In the genomic region with DNA sequence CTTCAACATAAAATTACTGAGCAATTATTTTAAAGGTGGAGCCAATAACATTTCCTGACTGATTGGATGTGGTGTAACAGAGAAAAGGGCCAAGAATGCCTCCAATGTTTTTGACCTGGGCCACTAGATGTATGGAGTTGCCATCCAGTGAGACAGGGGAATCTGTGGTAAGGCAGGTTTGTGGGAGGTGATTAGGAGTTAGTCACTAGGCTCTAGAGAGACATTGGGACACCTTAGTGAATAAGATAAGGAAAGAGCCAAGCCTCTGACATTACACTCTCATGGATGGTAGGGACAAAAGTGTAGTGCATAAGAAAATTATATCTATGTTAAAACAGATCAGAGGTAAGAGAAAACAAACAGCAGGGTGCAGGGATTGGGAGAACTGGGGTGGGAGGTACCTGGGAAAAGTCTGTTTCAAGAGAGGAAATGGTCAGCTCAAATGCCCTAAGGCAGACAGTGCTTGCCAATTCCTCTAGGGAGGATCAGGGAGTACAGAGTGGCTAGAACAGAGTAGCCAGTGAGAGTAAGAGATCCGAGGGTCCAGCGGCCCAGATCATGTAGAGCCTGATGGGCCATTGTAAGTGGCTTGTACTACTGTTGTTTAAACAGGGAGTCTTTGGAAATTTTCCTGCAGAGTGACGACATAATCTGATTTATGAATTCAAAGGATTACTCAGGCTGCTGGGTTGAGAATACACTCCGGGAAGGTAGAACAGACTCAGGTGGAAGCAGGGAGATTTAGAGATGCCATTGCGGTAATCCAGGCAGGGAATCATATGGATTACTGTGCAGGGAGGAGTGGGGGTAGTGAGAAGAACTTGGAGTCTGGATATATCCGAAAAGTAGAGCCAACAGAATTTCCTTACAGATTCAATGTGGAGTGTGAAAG, we compare ENCODE assay signal across 1 cellular context.
TF ChIP-seq lines count a peak whose summit lies in the region.

No MANE protein-coding gene starts in this region.

TF ChIP-seq in HEK293, 187 proteins besides CTCF, POLR2A, EP300 and RAD21 (continued from another document):
- TF ChIP-seq, protein P1, sequence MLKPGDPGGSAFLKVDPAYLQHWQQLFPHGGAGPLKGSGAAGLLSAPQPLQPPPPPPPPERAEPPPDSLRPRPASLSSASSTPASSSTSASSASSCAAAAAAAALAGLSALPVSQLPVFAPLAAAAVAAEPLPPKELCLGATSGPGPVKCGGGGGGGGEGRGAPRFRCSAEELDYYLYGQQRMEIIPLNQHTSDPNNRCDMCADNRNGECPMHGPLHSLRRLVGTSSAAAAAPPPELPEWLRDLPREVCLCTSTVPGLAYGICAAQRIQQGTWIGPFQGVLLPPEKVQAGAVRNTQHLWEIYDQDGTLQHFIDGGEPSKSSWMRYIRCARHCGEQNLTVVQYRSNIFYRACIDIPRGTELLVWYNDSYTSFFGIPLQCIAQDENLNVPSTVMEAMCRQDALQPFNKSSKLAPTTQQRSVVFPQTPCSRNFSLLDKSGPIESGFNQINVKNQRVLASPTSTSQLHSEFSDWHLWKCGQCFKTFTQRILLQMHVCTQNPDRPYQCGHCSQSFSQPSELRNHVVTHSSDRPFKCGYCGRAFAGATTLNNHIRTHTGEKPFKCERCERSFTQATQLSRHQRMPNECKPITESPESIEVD (tag by site-specific recombination; IDR thresholded peaks at IDR 0.05), result no peak
- TF ChIP-seq ZNF610 (tag by site-specific recombination; IDR thresholded peaks at IDR 0.05; ENCODE audit: borderline replicate concordance) (no peak), ZNF623 (tag by site-specific recombination; IDR thresholded peaks at IDR 0.05) (no peak), ZNF324 (tag by site-specific recombination; IDR thresholded peaks at IDR 0.05) (no peak), ZNF202 (tag by site-specific recombination; IDR thresholded peaks at IDR 0.05; ENCODE audit: borderline replicate concordance) (no peak), ZBTB8A (tag by site-specific recombination; IDR thresholded peaks at IDR 0.05) (no peak), ZNF704 (tag by site-specific recombination; IDR thresholded peaks at IDR 0.05) (no peak), ZNF768 (tag by site-specific recombination; IDR thresholded peaks at IDR 0.05) (no peak), OVOL3 (tag by site-specific recombination; IDR thresholded peaks at IDR 0.05) (no peak), ZNF362 (tag by site-specific recombination; IDR thresholded peaks at IDR 0.05) (no peak), WT1 (tag by site-specific recombination; IDR thresholded peaks at IDR 0.05) (peak; percentile 56; the same call in 1 of the 2 replicates), ZNF221 (tag by site-specific recombination; IDR thresholded peaks at IDR 0.05; ENCODE audit: borderline replicate concordance) (no peak), ZNF580 (tag by site-specific recombination; IDR thresholded peaks at IDR 0.05) (no peak), ZNF776 (tag by site-specific recombination; IDR thresholded peaks at IDR 0.05; ENCODE audit: borderline replicate concordance) (no peak), KLF7 (tag by site-specific recombination; IDR thresholded peaks at IDR 0.05; ENCODE audit: borderline replicate concordance) (no peak), GLI2 (tag by site-specific recombination; IDR thresholded peaks at IDR 0.05; ENCODE audit: borderline replicate concordance, low read depth) (no peak), SP3 (tag by site-specific recombination; IDR thresholded peaks at IDR 0.05) (no peak), PRDM10 (tag by site-specific recombination; IDR thresholded peaks at IDR 0.05) (0 out of 2 replicates have a peak, but pooled peaks have one; percentile 26), ZEB2 (tag by site-specific recombination; IDR thresholded peaks at IDR 0.05) (no peak), ZBTB26 (tag by site-specific recombination; optimal IDR thresholded peaks at IDR 0.05) (no peak), ZNF26 (tag by site-specific recombination; IDR thresholded peaks at IDR 0.05) (no peak), ZNF621 (tag by site-specific recombination; IDR thresholded peaks at IDR 0.05) (no peak)
- TF ChIP-seq, protein P2, sequence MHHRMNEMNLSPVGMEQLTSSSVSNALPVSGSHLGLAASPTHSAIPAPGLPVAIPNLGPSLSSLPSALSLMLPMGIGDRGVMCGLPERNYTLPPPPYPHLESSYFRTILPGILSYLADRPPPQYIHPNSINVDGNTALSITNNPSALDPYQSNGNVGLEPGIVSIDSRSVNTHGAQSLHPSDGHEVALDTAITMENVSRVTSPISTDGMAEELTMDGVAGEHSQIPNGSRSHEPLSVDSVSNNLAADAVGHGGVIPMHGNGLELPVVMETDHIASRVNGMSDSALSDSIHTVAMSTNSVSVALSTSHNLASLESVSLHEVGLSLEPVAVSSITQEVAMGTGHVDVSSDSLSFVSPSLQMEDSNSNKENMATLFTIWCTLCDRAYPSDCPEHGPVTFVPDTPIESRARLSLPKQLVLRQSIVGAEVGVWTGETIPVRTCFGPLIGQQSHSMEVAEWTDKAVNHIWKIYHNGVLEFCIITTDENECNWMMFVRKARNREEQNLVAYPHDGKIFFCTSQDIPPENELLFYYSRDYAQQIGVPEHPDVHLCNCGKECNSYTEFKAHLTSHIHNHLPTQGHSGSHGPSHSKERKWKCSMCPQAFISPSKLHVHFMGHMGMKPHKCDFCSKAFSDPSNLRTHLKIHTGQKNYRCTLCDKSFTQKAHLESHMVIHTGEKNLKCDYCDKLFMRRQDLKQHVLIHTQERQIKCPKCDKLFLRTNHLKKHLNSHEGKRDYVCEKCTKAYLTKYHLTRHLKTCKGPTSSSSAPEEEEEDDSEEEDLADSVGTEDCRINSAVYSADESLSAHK (tag by site-specific recombination; IDR thresholded peaks at IDR 0.05), result peak; percentile 78
- TF ChIP-seq, protein P3, sequence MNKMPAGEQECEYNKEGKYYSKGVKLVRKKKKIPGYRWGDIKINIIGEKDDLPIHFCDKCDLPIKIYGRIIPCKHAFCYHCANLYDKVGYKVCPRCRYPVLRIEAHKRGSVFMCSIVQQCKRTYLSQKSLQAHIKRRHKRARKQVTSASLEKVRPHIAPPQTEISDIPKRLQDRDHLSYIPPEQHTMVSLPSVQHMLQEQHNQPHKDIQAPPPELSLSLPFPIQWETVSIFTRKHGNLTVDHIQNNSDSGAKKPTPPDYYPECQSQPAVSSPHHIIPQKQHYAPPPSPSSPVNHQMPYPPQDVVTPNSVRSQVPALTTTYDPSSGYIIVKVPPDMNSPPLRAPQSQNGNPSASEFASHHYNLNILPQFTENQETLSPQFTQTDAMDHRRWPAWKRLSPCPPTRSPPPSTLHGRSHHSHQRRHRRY (tag by site-specific recombination; IDR thresholded peaks at IDR 0.05), result no peak
